Comparison of ENCODE assay signal across 15 cellular contexts in genomic region chr17:57308543-57309186, GRCh38.
"Had no signal": no experiment of that assay in that cellular context is flagged by ENCODE, and none has a peak within 500 bp of the region (broad histone marks: within the 10 kb centered on the region; RNA-seq: fewer than 3 reads in every experiment).

No MANE protein-coding gene starts in this region.

- ATAC-seq: activated T-helper 17 cell treated with anti-CD3 and anti-CD28 coated beads, Interleukin-2, amount 50 U/mL, for 72 hours; left cardiac atrium; lower lobe of right lung; right cardiac atrium had no signal

- H3K36me3 ChIP-seq: breast epithelium, lower lobe of right lung, tibial nerve had no signal

- H3K27ac Mint-ChIP-seq: activated naive CD4-positive, alpha-beta T cell treated with anti-CD3 and anti-CD28 coated beads, Interleukin-2, amount 50 U/mL, for 24 hours; T-helper 2 cell treated with Interferon-gamma antibody and Interleukin-4, amounts not matched to agents 5 μg/mL and 100 μg/mL, for 36 hours had no signal

- H3K27me3 Mint-ChIP-seq: activated naive CD4-positive, alpha-beta T cell treated with anti-CD3 and anti-CD28 coated beads, Interleukin-2, amount 50 U/mL, for 24 hours; activated T-helper 17 cell treated with anti-CD3 and anti-CD28 coated beads, Interleukin-2, amount 50 U/mL, for 72 hours had no signal

- H3K9me3 ChIP-seq: breast epithelium, lower lobe of right lung, tibial nerve had no signal

- DNase-seq: activated CD4-positive, alpha-beta T cell treated with anti-CD3 and anti-CD28 coated beads, Interleukin-2, amount 50 U/mL, for 4 hours; activated CD4-positive, CD25-positive, alpha-beta regulatory T cell treated with anti-CD3 and anti-CD28 coated beads, Interleukin-2, amount 50 U/mL, for 72 hours; activated CD8-positive, alpha-beta memory T cell treated with anti-CD3 and anti-CD28 coated beads, Interleukin-2, amount 50 U/mL, for 4 hours; endodermal cell; left cardiac atrium; lower lobe of right lung; midbrain; SW 1271 had no signal

- H3K9me3 Mint-ChIP-seq: activated naive CD4-positive, alpha-beta T cell treated with anti-CD3 and anti-CD28 coated beads, Interleukin-2, amount 50 U/mL, for 24 hours; activated T-helper 17 cell treated with anti-CD3 and anti-CD28 coated beads, Interleukin-2, amount 50 U/mL, for 72 hours; endodermal cell; T-helper 2 cell treated with Interferon-gamma antibody and Interleukin-4, amounts not matched to agents 5 μg/mL and 100 μg/mL, for 36 hours had no signal

- H3K4me3 Mint-ChIP-seq: activated naive CD4-positive, alpha-beta T cell treated with anti-CD3 and anti-CD28 coated beads, Interleukin-2, amount 50 U/mL, for 24 hours; activated T-helper 17 cell treated with anti-CD3 and anti-CD28 coated beads, Interleukin-2, amount 50 U/mL, for 72 hours; endodermal cell; T-helper 2 cell treated with Interferon-gamma antibody and Interleukin-4, amounts not matched to agents 5 μg/mL and 100 μg/mL, for 36 hours had no signal

- H3K27ac ChIP-seq: lower lobe of right lung, tibial nerve had no signal

- H3K4me1 ChIP-seq: lower lobe of right lung, tibial nerve had no signal

- H3K4me3 ChIP-seq: breast epithelium, lower lobe of right lung, smooth muscle cell, tibial nerve had no signal

- H3K27me3 ChIP-seq: breast epithelium, tibial nerve had no signal
